1 cellular context compared by ENCODE assay signal in genomic region chr10:88932539-88933256, GRCh38.
A peak's percentile ranks its signal among the peaks of the same experiment; 100 is the strongest.
TF ChIP-seq lines count a peak whose summit lies in the region.

No MANE protein-coding gene starts in this region.

TF ChIP-seq in HEK293, 187 proteins besides CTCF, POLR2A, EP300 and RAD21 (continued from another document):
- TF ChIP-seq HIC1 (tag by site-specific recombination; IDR thresholded peaks at IDR 0.05): no peak
- TF ChIP-seq TRIM28 (IDR thresholded peaks at IDR 0.05; ENCODE audit: borderline replicate concordance, low read length): peak; percentile 66; the same call in 1 of the 2 replicates
- no peak for TF ChIP-seq BCL11B (tag by site-specific recombination; IDR thresholded peaks at IDR 0.05; ENCODE audit: low read depth)
- TF ChIP-seq KLF9 (tag by site-specific recombination; IDR thresholded peaks at IDR 0.05; ENCODE audit: low read depth): peak; percentile 23; the same call in 1 of the 2 replicates
- TF ChIP-seq SETDB1 (IDR thresholded peaks at IDR 0.05; ENCODE audit: insufficient read length, low read length): no peak
- peak; percentile 20; the same call in 1 of the 2 replicates for TF ChIP-seq ZBTB8A (tag by site-specific recombination; IDR thresholded peaks at IDR 0.05)
